Comparison of ENCODE assay signal across 28 cellular contexts in genomic region chr12:120212301-120212700, GRCh38.
"Had no signal": no experiment of that assay in that cellular context is flagged by ENCODE, and none has a peak within 500 bp of the region (broad histone marks: within the 10 kb centered on the region; RNA-seq: fewer than 3 reads in every experiment).

No MANE protein-coding gene starts in this region.

- H3K4me1 ChIP-seq: Peyer's patch, SJSA1 had no signal

- H3K9me3 ChIP-seq: MG63, Peyer's patch, SJSA1 had no signal

- DNase-seq: activated B cell treated with CpG ODN at 0.5 μM for 24 hours; activated CD4-positive, alpha-beta T cell treated with anti-CD3 and anti-CD28 coated beads for 1 hour; activated CD4-positive, alpha-beta T cell treated with anti-CD3 and anti-CD28 coated beads, Interleukin-2, amount 10 ng/mL, durations not matched to agents 24 days and 14 days; activated CD4-positive, alpha-beta T cell treated with anti-CD3 and anti-CD28 coated beads, Interleukin-2, amount 50 U/mL, for 48 hours; activated CD8-positive, alpha-beta memory T cell treated with anti-CD3 and anti-CD28 coated beads, Interleukin-2, amount 10 ng/mL, durations not matched to agents 7 days and 5 days; activated effector memory CD4-positive, alpha-beta T cell treated with anti-CD3 and anti-CD28 coated beads, Interleukin-2, amount 50 U/mL, for 16 hours; activated naive CD4-positive, alpha-beta T cell treated with anti-CD3 and anti-CD28 coated beads, Interleukin-2, amount 10 ng/mL, durations not matched to agents 7 days and 5 days; activated naive CD8-positive, alpha-beta T cell treated with anti-CD3 and anti-CD28 coated beads for 36 hours; activated T-cell treated with anti-CD3 and anti-CD28 coated beads, Interleukin-2, amount 50 U/mL, for 24 hours; brain microvascular endothelial cell; MG63; MV-4-11; NCI-H1092 treated with DMSO at 0.1 percent for 48 hours; NCI-H1417 treated with DMSO at 0.1 percent for 48 hours; NCI-H1694; NCI-H2029; NCI-H2107; NCI-H2171 treated with DMSO at 0.1 percent for 48 hours; NCI-H226; NCI-H526 treated with DMSO at 0.1 percent for 48 hours; NCI-H82; OCI-M1; Peyer's patch; SHP77; T-helper 17 cell; T-helper 9 cell had no signal

- ATAC-seq: activated CD8-positive, alpha-beta memory T cell treated with anti-CD3 and anti-CD28 coated beads, Interleukin-2, amount 10 ng/mL, durations not matched to agents 7 days and 5 days; T-helper 17 cell had no signal

- H3K4me3 ChIP-seq: cardiac muscle cell, MG63, Peyer's patch, SJSA1 had no signal

- H3K27ac ChIP-seq: brain microvascular endothelial cell, cardiac muscle cell, SJSA1 had no signal

- H3K27me3 ChIP-seq: brain microvascular endothelial cell, cardiac muscle cell, MG63, Peyer's patch, SJSA1 had no signal
